In the genomic region with DNA sequence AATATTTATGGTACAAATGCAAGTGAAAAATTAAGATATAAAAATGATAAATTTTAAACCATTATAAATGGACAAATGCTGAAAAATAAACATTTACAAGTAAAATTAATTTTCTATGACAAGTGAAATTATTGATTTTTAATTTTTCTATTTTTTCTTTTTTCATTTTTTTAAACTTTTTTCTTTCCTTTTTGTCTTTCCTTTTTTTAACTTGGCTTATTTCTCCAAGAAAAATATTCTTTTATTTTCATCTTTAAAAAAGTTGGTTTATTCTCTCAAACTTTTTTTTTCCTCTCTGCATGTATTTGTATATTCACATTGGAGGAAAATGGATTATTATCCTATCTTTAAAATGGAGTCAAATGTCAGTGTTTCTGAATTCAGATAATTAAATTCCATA, we compare ENCODE assay signal across 18 cellular contexts. TPM values are rescaled to one million over a fixed set of nuclear protein-coding genes. Genes with fewer than 3 reads are reported as not detected.
DNase-seq lines count a peak whose midpoint lies in the region; FAIRE-seq and TF ChIP-seq lines count a peak whose summit lies in the region.
"Had no signal": no experiment of that assay in that cellular context is flagged by ENCODE, and none has a peak within 500 bp of the region (broad histone marks: within the 10 kb centered on the region; RNA-seq: fewer than 3 reads in every experiment).

No MANE protein-coding gene starts in this region.

- FAIRE-seq in RCC 7860 (lab: Jason Lieb, UNC) (peak; percentile 71), frontal cortex (lab: Jason Lieb, UNC) (peak; percentile 97)

- H3K9me3 ChIP-seq in A673 (ENCODE audit: low read depth, low read length, poor library complexity, severe bottlenecking) (no peaks in the 10 kb centered on the region), neural progenitor cell (ENCODE audit: low read depth) (no peaks in the 10 kb centered on the region), uterus (peaks cover 0 to 2% of the 10 kb centered on the region in 2 donors)
- H3K9me3 ChIP-seq: SK-N-SH had no signal

- DNase-seq in A673 (ENCODE audit: low spot score), result no peak
- no peak for DNase-seq in RCC 7860 (ENCODE audit: low spot score)
- DNase-seq in frontal cortex (ENCODE audit: low spot score in 2 of 2), result no peak
- DNase-seq in neural progenitor cell (ENCODE audit: low spot score), result no peak
- DNase-seq in activated effector memory CD4-positive, alpha-beta T cell treated with anti-CD3 and anti-CD28 coated beads, Interleukin-2, amount 50 U/mL, for 16 hours, result no peak
- no peak for DNase-seq in uterus
- DNase-seq in T-helper 2 cell, result no peak
- DNase-seq: DND-41, NCI-H1417 treated with DMSO at 0.1 percent for 48 hours, NCI-H187 treated with DMSO at 0.1 percent for 48 hours, NCI-H2171, NCI-H526, SHP77, SK-N-SH had no signal

- H3K79me2 ChIP-seq in neural progenitor cell (ENCODE audit: low read depth), result peaks cover 63% of the 10 kb centered on the region

- CTCF ChIA-PET in A673 (lab: Charles Lee), result interaction anchor here (1.1 kb wide), 1 partner anchor 22 kb away, joined by 3 read pairs; no protein-coding TSS in a partner anchor

- TF ChIP-seq POLR2A in uterus (IDR thresholded peaks at IDR 0.05), result no peak

- H3K36me3 ChIP-seq in A673 (ENCODE audit: insufficient read depth, low read length, poor library complexity, severe bottlenecking) (peaks cover 2% of the 10 kb centered on the region), neural progenitor cell (no peaks in the 10 kb centered on the region), uterus (no peaks in the 10 kb centered on the region)

- peak overlapping the region; percentile 89 for H3K4me2 ChIP-seq in neural progenitor cell
- H3K4me2 ChIP-seq: SK-N-SH had no signal

- no peaks in the 10 kb centered on the region for H3K36me3 Mint-ChIP-seq in neural progenitor cell

- no peak overlapping the region for H3K27ac Mint-ChIP-seq in neural progenitor cell
- H3K27ac Mint-ChIP-seq: CD14-positive monocyte had no signal

- H4K20me1 ChIP-seq in neural progenitor cell (ENCODE audit: low read depth), result peaks cover 10% of the 10 kb centered on the region

- H3K4me1 Mint-ChIP-seq in neural progenitor cell, result peaks cover 43% of the 10 kb centered on the region

- H3K27me3 ChIP-seq in A673 (replicated peaks; ENCODE audit: insufficient read depth, low read depth, low read length, poor library complexity) (no peaks in the 10 kb centered on the region), neural progenitor cell (no peaks in the 10 kb centered on the region), uterus (peaks cover 34 to 96% of the 10 kb centered on the region in 2 donors)

- H3K4me3 ChIP-seq in A673 (ENCODE audit: low read depth, low read length, poor library complexity, severe bottlenecking) (peak overlapping the region; percentile 97), neural progenitor cell (peak overlapping the region; percentile 97), uterus (no peak overlapping the region)

- H3K9me3 Mint-ChIP-seq in neural progenitor cell, result no peaks in the 10 kb centered on the region

- POLR2A ChIA-PET in A673 (lab: Charles Lee; ENCODE audit: low non-redundant PET), result no interaction called here

- H3K4me3 Mint-ChIP-seq in neural progenitor cell, result peak overlapping the region; percentile 70

- no TSS peak for BruUV-seq in A673 (replicated peaks; lab: Mats Ljungman, UMichigan)

- H3K4me1 ChIP-seq in A673 (ENCODE audit: insufficient read depth, low read length, poor library complexity, severe bottlenecking) (peaks cover 48% of the 10 kb centered on the region), neural progenitor cell (peaks cover 50% of the 10 kb centered on the region), uterus (peaks cover 0 to 7% of the 10 kb centered on the region in 2 donors)

- H3K27ac ChIP-seq in A673 (ENCODE audit: low read depth, low read length, poor library complexity, severe bottlenecking) (peak overlapping the region; percentile 100), neural progenitor cell (peak overlapping the region; percentile 98), uterus (no peak overlapping the region)

- H2AFZ ChIP-seq in neural progenitor cell (replicated peaks), result no peak overlapping the region

- no peak overlapping the region for H3K9ac ChIP-seq in neural progenitor cell
- H3K9ac ChIP-seq: SK-N-SH had no signal

- intact Hi-C loops in A673 (cut with micrococcal nuclease; ENCODE audit: unreplicated experiment), result loop anchor here (5.0 kb wide), 1 partner anchor 271 kb away; the partner anchor contains the start of genes PRAC1 and PRAC2
- intact Hi-C loops in uterus (cut with DNase I; ENCODE audit: low total_unique reads), result no loop called here

- H3K27me3 Mint-ChIP-seq in neural progenitor cell (ENCODE audit: insufficient read depth, low read depth), result peaks cover 8% of the 10 kb centered on the region

- peaks cover 74% of the 10 kb centered on the region for H3F3A ChIP-seq in neural progenitor cell (ENCODE audit: low read depth)

- TF ChIP-seq CTCF in A673 (conservative IDR thresholded peaks at IDR 0.05; ENCODE audit: low read depth, low read length) (no peak), neural progenitor cell (IDR thresholded peaks at IDR 0.05) (no peak), uterus (IDR thresholded peaks at IDR 0.05) (no peak)

RNA-seq across cellular contexts. Expression of gene IGF2BP1, which starts 3.9 kb away (rescaled TPM):
- total RNA-seq in A673 (2021), result 495 and 517 TPM in 2 replicates
- total RNA-seq in frontal cortex, result 0.82 TPM
- 129 and 137 TPM in 2 replicates for total RNA-seq in neural progenitor cell (ENCODE audit: low replicate concordance)
- total RNA-seq in uterus, result 1 to 10 TPM in 1 of 4 donors, under 1 TPM in 1, not detected in 2; under 0.01 to 1.8 TPM

RNA-seq across cellular contexts. Expression of gene GIP, which starts 24.9 kb away (rescaled TPM):
- total RNA-seq in A673 (2021) (0.88 and 1.1 TPM in 2 replicates), frontal cortex (not detected), neural progenitor cell (ENCODE audit: low replicate concordance) (not detected in 2 replicates), uterus (not detected)
- total RNA-seq: H4, M059J, RPMI7951 had no signal

RNA-seq across cellular contexts. Expression of gene SNF8, which starts 48.7 kb away (rescaled TPM):
- total RNA-seq in A673 (2021) (177 and 188 TPM in 2 replicates), frontal cortex (43.6 TPM), neural progenitor cell (ENCODE audit: low replicate concordance) (93.0 and 103 TPM in 2 replicates), uterus (10 to 100 TPM in 3 of 4 donors, 1 to 10 TPM in 1; 6.9 to 64.6 (median 38.4) TPM)

Comparison
In these comparisons a context has a peak if more than half of its experiments do, and no peak if none do; other contexts are left out.
1. H3K27ac ChIP-seq: peak in A673 (single experiment) and neural progenitor cell (single experiment); none in uterus (0 of 2).
2. H3K4me3 ChIP-seq: peak in A673 (single experiment) and neural progenitor cell (single experiment); none in uterus (0 of 2).
3. RNA of gene IGF2BP1, which starts 3.9 kb away (total RNA-seq): 495 to 517 TPM in A673 and 129 to 137 TPM in neural progenitor cell; 0.82 TPM in frontal cortex (single experiment) and under 0.01 to 1.8 TPM in uterus; every median in the first group is over 10 times any median in the second.